Comparison of ENCODE assay signal across 8 cellular contexts in genomic region chr17:44186307-44187130, GRCh38. TPM values are rescaled to one million over a fixed set of nuclear protein-coding genes. Genes with fewer than 3 reads are reported as not detected.
DNase-seq lines count a peak whose midpoint lies in the region; ATAC-seq and TF ChIP-seq lines count a peak whose summit lies in the region.

TSS of gene TMUB2 (plus strand) at chr17:44186972. CDS start at chr17:44187709, 737 bp downstream.

- H3K4me1 ChIP-seq in Panc1 (ENCODE audit: control insufficient read depth, insufficient read depth, low read length) (peaks cover 7% of the 10 kb centered on the region; the same call in 1 of the 2 replicates), esophagus (ENCODE audit: control insufficient read depth in 2 of 2, insufficient read depth in 2 of 2, low read length in 1 of 2) (no peaks in the 10 kb centered on the region), mucosa of stomach (ENCODE audit: control insufficient read depth, insufficient read depth, low read length) (peaks cover 9% of the 10 kb centered on the region)

- peak within 1 kb of the TSS; percentile 94 for H3K9ac ChIP-seq in mucosa of stomach (ENCODE audit: low read length)

- CTCF ChIA-PET in Panc1 (lab: Charles Lee): interaction anchor here (0.7 kb wide), 1 partner anchor 374 kb away, joined by 7 read pairs; no protein-coding TSS in a partner anchor

- H3K27me3 Mint-ChIP-seq in activated T-cell treated with anti-CD3 and anti-CD28 coated beads, Interleukin-2, amount 50 U/mL, for 4 hours (ENCODE audit: low read depth): no peaks in the 10 kb centered on the region

- peaks cover 46% of the 10 kb centered on the region for H3K4me1 Mint-ChIP-seq in activated T-cell treated with anti-CD3 and anti-CD28 coated beads, Interleukin-2, amount 50 U/mL, for 4 hours (ENCODE audit: low read depth)

- intact Hi-C loops in Panc1 (cut with micrococcal nuclease; ENCODE audit: unreplicated experiment): no loop called here

- peaks cover 20% of the 10 kb centered on the region for H3K36me3 Mint-ChIP-seq in activated T-cell treated with anti-CD3 and anti-CD28 coated beads, Interleukin-2, amount 50 U/mL, for 4 hours (ENCODE audit: insufficient read depth)

- peak within 1 kb of the TSS; percentile 100 for H3K4me3 Mint-ChIP-seq in activated T-cell treated with anti-CD3 and anti-CD28 coated beads, Interleukin-2, amount 50 U/mL, for 4 hours

- H3K4me3 ChIP-seq in Panc1 (ENCODE audit: low read depth in 2 of 2, low read length in 2 of 2) (peak within 1 kb of the TSS; percentile 92 to 97), esophagus (ENCODE audit: low read depth in 1 of 2, low read length in 2 of 2) (peak within 1 kb of the TSS; percentile 72 to 98), mucosa of stomach (ENCODE audit: low read length) (peak within 1 kb of the TSS; percentile 91)

- in situ Hi-C loops in Panc1 (cut with HindIII; ENCODE audit: low pct_unique_long_range_greater_than_20kb, low sequenced_read_pairs): no loop called here

- no peaks in the 10 kb centered on the region for H3K9me3 ChIP-seq in Panc1 (ENCODE audit: control insufficient read depth, insufficient read depth, low read depth, low read length)
- no peaks in the 10 kb centered on the region for H3K9me3 ChIP-seq in esophagus (ENCODE audit: control insufficient read depth in 2 of 2, insufficient read depth in 1 of 2, low read depth in 1 of 2, low read length in 1 of 2)
- H3K9me3 ChIP-seq in mucosa of stomach (ENCODE audit: control insufficient read depth, low read length): no peaks in the 10 kb centered on the region

- ATAC-seq in GM21723 (IDR thresholded peaks at IDR 0.05; ENCODE audit: unreplicated experiment) (peak; percentile 79), Panc1 (peak; percentile 95)
- peak; percentile 91 to 93 for ATAC-seq in activated T-cell treated with anti-CD3 and anti-CD28 coated beads, Interleukin-2, amount 50 U/mL, for 4 hours

- peak within 1 kb of the TSS; percentile 95 for H3K27ac ChIP-seq in Panc1 (ENCODE audit: low read length)
- peak within 1 kb of the TSS; percentile 97 to 100 for H3K27ac ChIP-seq in esophagus (ENCODE audit: low read depth in 2 of 2, low read length in 1 of 2)

- no peaks in the 10 kb centered on the region for H3K9me3 Mint-ChIP-seq in activated T-cell treated with anti-CD3 and anti-CD28 coated beads, Interleukin-2, amount 50 U/mL, for 4 hours

- POLR2A ChIA-PET in Panc1 (lab: Charles Lee): interaction anchor here (0.6 kb wide), 1 partner anchor 97 kb away, joined by 3 read pairs; no protein-coding TSS in a partner anchor

- DNase-seq in DMS53 (lab: John Stamatoyannopoulos, UW): peak; percentile 100
- DNase-seq in KG1 (lab: John Stamatoyannopoulos, UW): peak; percentile 98
- DNase-seq in Panc1 (ENCODE audit: low read depth, low spot score): peak; percentile 89
- DNase-seq in activated T-cell treated with anti-CD3 and anti-CD28 coated beads, Interleukin-2, amount 50 U/mL, for 4 hours: peak; percentile 100
- peak; percentile 99 for DNase-seq in stimulated activated CD8-positive, alpha-beta memory T cell treated with anti-CD3 and anti-CD28 coated beads, Interleukin-7, amount 100 ng/mL, for 1 hour (ENCODE audit: low read depth in 2 of 2)

- WGBS in esophagus, 2 donors: 0% methylated on average over 50 of the region's 50 CpGs

- TSS peak; percentile 67 for BruUV-seq in Panc1 (replicated peaks; lab: Mats Ljungman, UMichigan)

- TF ChIP-seq CTCF in Panc1 (IDR thresholded peaks at IDR 0.05): no peak

- H3K36me3 ChIP-seq in Panc1 (ENCODE audit: control insufficient read depth, insufficient read depth, low read length) (no peaks in the 10 kb centered on the region; the same call in 1 of the 2 replicates), esophagus (ENCODE audit: control insufficient read depth in 2 of 2, insufficient read depth in 2 of 2, low read length in 1 of 2) (peaks cover 10 to 20% of the 10 kb centered on the region in 2 donors), mucosa of stomach (ENCODE audit: control insufficient read depth, insufficient read depth, low read length) (peaks cover 5% of the 10 kb centered on the region)

- H3K27me3 ChIP-seq in Panc1 (ENCODE audit: control insufficient read depth, insufficient read depth, low read length) (no peaks in the 10 kb centered on the region), esophagus (ENCODE audit: control insufficient read depth in 1 of 2, insufficient read depth in 2 of 2, low read length in 2 of 2) (no peaks in the 10 kb centered on the region), mucosa of stomach (ENCODE audit: control insufficient read depth, insufficient read depth, low read length) (no peaks in the 10 kb centered on the region)

RNA-seq across cellular contexts. Expression of gene TMUB2, which starts in this region (rescaled TPM):
- 30.7 TPM for total RNA-seq in Panc1 (2021; ENCODE audit: unreplicated experiment)
- 31.4 TPM for polyA plus RNA-seq in Panc1 (2012; ENCODE audit: insufficient read length)
- total RNA-seq in activated T-cell treated with anti-CD3 and anti-CD28 coated beads, Interleukin-2, amount 50 U/mL, for 4 hours: 10 to 100 TPM; 15.2 to 19.6 (median 17.9) TPM
- polyA plus RNA-seq in esophagus: 10 to 100 TPM; 25.2 to 37.5 TPM

Comparison
In these comparisons a context has a peak if more than half of its experiments do, and no peak if none do; other contexts are left out.
1. Peak in every context shown above with its lines: DNase-seq, ATAC-seq, H3K4me3 ChIP-seq and H3K27ac ChIP-seq.